In the genomic region with DNA sequence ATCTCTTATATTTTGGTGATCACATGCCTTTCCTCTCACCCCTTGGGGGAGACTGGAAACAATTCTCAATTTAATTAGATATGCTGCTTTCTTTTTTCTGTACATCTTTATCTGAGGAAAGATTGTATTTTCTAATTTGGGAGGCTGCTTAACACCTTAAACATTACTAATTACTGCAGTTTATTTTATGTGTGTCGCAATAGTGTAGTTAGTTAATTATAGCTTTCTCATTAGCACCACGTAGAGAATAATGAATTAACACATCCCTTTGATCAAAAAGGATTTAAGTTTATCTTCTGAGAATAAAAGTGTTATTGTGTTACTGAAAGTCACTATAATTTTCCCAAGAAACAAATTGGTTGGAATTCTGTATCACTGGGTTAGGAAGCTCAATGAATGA, we compare ENCODE assay signal across 32 cellular contexts. TPM values are rescaled to one million over a fixed set of nuclear protein-coding genes. Genes with fewer than 3 reads are reported as not detected.
"Had no signal": no experiment of that assay in that cellular context is flagged by ENCODE, and none has a peak within 500 bp of the region (broad histone marks: within the 10 kb centered on the region; RNA-seq: fewer than 3 reads in every experiment).

No MANE protein-coding gene starts in this region.

- H3K9ac ChIP-seq: neural progenitor cell, parathyroid adenoma had no signal

- DNase-seq: naive thymus-derived CD8-positive, alpha-beta T cell; nephron progenitor cell; occipital lobe; ovary; posterior cingulate gyrus; psoas muscle; right cardiac atrium; spleen; stimulated activated CD4-positive, alpha-beta T cell treated with anti-CD3 and anti-CD28 coated beads, Interleukin-12 subunit alpha, Interleukin-12 subunit beta, amount 100 ng/mL, for 4 hours; stimulated activated CD4-positive, alpha-beta T cell treated with anti-CD3 and anti-CD28 coated beads, Interleukin-1b, Interleukin-23, amount 100 ng/mL, for 48 hours; stimulated activated CD4-positive, alpha-beta T cell treated with anti-CD3 and anti-CD28 coated beads, Interleukin-4, amount 100 ng/mL, for 1 hour; stimulated activated CD4-positive, alpha-beta T cell treated with anti-CD3 and anti-CD28 coated beads, Interleukin-4, amount 100 ng/mL, for 4 hours; stimulated activated CD8-positive, alpha-beta memory T cell treated with anti-CD3 and anti-CD28 coated beads, Interleukin-4, amount 100 ng/mL, for 48 hours; stimulated activated naive CD4-positive, alpha-beta T cell; stimulated activated naive CD8-positive, alpha-beta T cell treated with anti-CD3 and anti-CD28 coated beads, Interleukin-15, amount 100 ng/mL, for 72 hours; stimulated activated naive CD8-positive, alpha-beta T cell treated with anti-CD3 and anti-CD28 coated beads, Interleukin-15, Interleukin-2, amounts not matched to agents 100 U/mL and 50 U/mL, for 24 hours; substantia nigra; testis; tibial artery; transverse colon; upper lobe of right lung; uterus had no signal

- H3K9me3 Mint-ChIP-seq: nephron progenitor cell; neural progenitor cell; stimulated activated memory B cell treated with anti-CD40 and anti-IgM and Interleukin-4, amounts not matched to agents 10 μg/mL and 1 μg/mL and 100 μg/mL, for 72 hours; type B pancreatic cell had no signal

- H3K4me3 Mint-ChIP-seq: naive thymus-derived CD8-positive, alpha-beta T cell; natural killer cell treated with Interleukin-12 subunit alpha and Interleukin-12 subunit beta and Interleukin-15 and Interleukin-18, amount 100 ng/mL, for 72 hours; nephron progenitor cell; neural progenitor cell; stimulated activated memory B cell treated with anti-CD40 and anti-IgM and Interleukin-4, amounts not matched to agents 10 μg/mL and 1 μg/mL and 100 μg/mL, for 72 hours; stimulated activated naive CD8-positive, alpha-beta T cell treated with anti-CD3 and anti-CD28 coated beads, Interleukin-15, amount 100 ng/mL, for 72 hours; type B pancreatic cell had no signal

- H3K36me3 ChIP-seq: neural progenitor cell, ovary, spleen, suprapubic skin, tibial artery, transverse colon, upper lobe of right lung, uterus had no signal

- H3K27ac Mint-ChIP-seq: naive thymus-derived CD8-positive, alpha-beta T cell; natural killer cell treated with Interleukin-12 subunit alpha and Interleukin-12 subunit beta and Interleukin-15 and Interleukin-18, amount 100 ng/mL, for 72 hours; nephron progenitor cell; neural progenitor cell; progenitor cell of endocrine pancreas; stimulated activated memory B cell treated with anti-CD40 and anti-IgM and Interleukin-4, amounts not matched to agents 10 μg/mL and 1 μg/mL and 100 μg/mL, for 72 hours; stimulated activated naive CD8-positive, alpha-beta T cell treated with anti-CD3 and anti-CD28 coated beads, Interleukin-15, amount 100 ng/mL, for 72 hours; type B pancreatic cell had no signal

- H3K27ac ChIP-seq: neural progenitor cell, ovary, parathyroid adenoma, psoas muscle, skin epidermis, spleen, suprapubic skin, testis, tibial artery, transverse colon, upper lobe of right lung, uterus had no signal

- H3K4me3 ChIP-seq: neural progenitor cell, ovary, psoas muscle, skin epidermis, smooth muscle cell, spleen, suprapubic skin, testis, tibial artery, transverse colon, upper lobe of right lung, uterus had no signal

- H3K4me1 ChIP-seq: parathyroid adenoma, testis, upper lobe of right lung, uterus had no signal

- H3K9me3 ChIP-seq: ovary, psoas muscle, spleen, suprapubic skin, testis, tibial artery, transverse colon, upper lobe of right lung, uterus had no signal

- H3K36me3 Mint-ChIP-seq: neural progenitor cell; stimulated activated memory B cell treated with anti-CD40 and anti-IgM and Interleukin-4, amounts not matched to agents 10 μg/mL and 1 μg/mL and 100 μg/mL, for 72 hours; type B pancreatic cell had no signal

- H3K4me2 ChIP-seq: neural progenitor cell, smooth muscle cell had no signal

- ATAC-seq: naive thymus-derived CD8-positive, alpha-beta T cell; natural killer cell treated with Interleukin-12 subunit alpha and Interleukin-12 subunit beta and Interleukin-15 and Interleukin-18, amount 100 ng/mL, for 72 hours; psoas muscle; right cardiac atrium; sciatic nerve; stimulated activated memory B cell treated with anti-CD40 and anti-IgM and Interleukin-4, amounts not matched to agents 10 μg/mL and 1 μg/mL and 100 μg/mL, for 72 hours; stimulated activated naive CD8-positive, alpha-beta T cell treated with anti-CD3 and anti-CD28 coated beads, Interleukin-15, amount 100 ng/mL, for 72 hours; stimulated activated naive CD8-positive, alpha-beta T cell treated with anti-CD3 and anti-CD28 coated beads, Interleukin-15, Interleukin-2, amounts not matched to agents 100 U/mL and 50 U/mL, for 24 hours; upper lobe of right lung had no signal

- H3K79me2 ChIP-seq: parathyroid adenoma had no signal

- H3K27me3 ChIP-seq: ovary, testis had no signal

- H2AFZ ChIP-seq: neural progenitor cell, parathyroid adenoma had no signal

RNA-seq across cellular contexts. Expression of gene CHL1, which starts 4.2 kb away (rescaled TPM):
- total RNA-seq: natural killer cell treated with Interleukin-12 subunit alpha and Interleukin-12 subunit beta and Interleukin-15 and Interleukin-18, amount 100 ng/mL, for 72 hours; smooth muscle cell had no signal
- polyA plus RNA-seq: naive thymus-derived CD8-positive, alpha-beta T cell; smooth muscle cell had no signal
